ENCODE assay signal across 1 cellular context in genomic region chr10:11715815-11716494, GRCh38.
TF ChIP-seq lines count a peak whose summit lies in the region.

No MANE protein-coding gene starts in this region.

TF ChIP-seq in HepG2, 621 proteins besides CTCF, POLR2A, EP300 and RAD21 (continued from another document and continues in another):
- TF ChIP-seq ZNF142 (CRISPR knock-in tag; IDR thresholded peaks at IDR 0.05) (no peak), ZNF503 (CRISPR knock-in tag; IDR thresholded peaks at IDR 0.05) (peak; percentile 91), ZNF34 (CRISPR knock-in tag; IDR thresholded peaks at IDR 0.05; ENCODE audit: borderline replicate concordance) (no peak), BCLAF1 (IDR thresholded peaks at IDR 0.05) (no peak), MED13 (CRISPR knock-in tag; IDR thresholded peaks at IDR 0.05) (peak; percentile 94), MNT (IDR thresholded peaks at IDR 0.05) (no peak), KLF6 (CRISPR knock-in tag; IDR thresholded peaks at IDR 0.05) (no peak), CBX5 (CRISPR knock-in tag; IDR thresholded peaks at IDR 0.05; ENCODE audit: borderline replicate concordance) (peak; percentile 75; the same call in 1 of the 2 replicates), ZBTB26 (CRISPR knock-in tag; IDR thresholded peaks at IDR 0.05; ENCODE audit: borderline replicate concordance) (peak; percentile 66; the same call in 1 of the 2 replicates), ZNF605 (CRISPR knock-in tag; IDR thresholded peaks at IDR 0.05) (0 out of 2 replicates have a peak, but pooled peaks have one; percentile 46), GATAD2A (CRISPR knock-in tag; IDR thresholded peaks at IDR 0.05) (peak; percentile 93), ATF2 (CRISPR knock-in tag; IDR thresholded peaks at IDR 0.05) (peak; percentile 89), ZNF292 (CRISPR knock-in tag; IDR thresholded peaks at IDR 0.05; ENCODE audit: borderline replicate concordance, low read depth) (peak; percentile 99), ZNF260 (CRISPR knock-in tag; IDR thresholded peaks at IDR 0.05; ENCODE audit: borderline replicate concordance, low read depth) (no peak), ZNF558 (CRISPR knock-in tag; IDR thresholded peaks at IDR 0.05; ENCODE audit: borderline replicate concordance) (no peak), TIGD3 (CRISPR knock-in tag; IDR thresholded peaks at IDR 0.05; ENCODE audit: borderline replicate concordance) (0 out of 2 replicates have a peak, but pooled peaks have one; percentile 41), THAP11 (CRISPR knock-in tag; IDR thresholded peaks at IDR 0.05) (peak; percentile 60), ONECUT2 (CRISPR knock-in tag; IDR thresholded peaks at IDR 0.05) (no peak), ZNF777 (CRISPR knock-in tag; IDR thresholded peaks at IDR 0.05) (0 out of 2 replicates have a peak, but pooled peaks have one; percentile 28), HINFP (CRISPR knock-in tag; IDR thresholded peaks at IDR 0.05; ENCODE audit: low read depth) (0 out of 2 replicates have a peak, but pooled peaks have one; percentile 17), PHF20 (CRISPR knock-in tag; IDR thresholded peaks at IDR 0.05) (peak; percentile 23; the same call in 1 of the 2 replicates), MLLT10 (CRISPR knock-in tag; IDR thresholded peaks at IDR 0.05) (no peak), ZNF253 (CRISPR knock-in tag; IDR thresholded peaks at IDR 0.05; ENCODE audit: borderline replicate concordance) (no peak), ZSCAN12 (CRISPR knock-in tag; IDR thresholded peaks at IDR 0.05) (no peak), MXD4 (CRISPR knock-in tag; IDR thresholded peaks at IDR 0.05) (peak; percentile 57; the same call in 1 of the 2 replicates), ZC3H4 (CRISPR knock-in tag; IDR thresholded peaks at IDR 0.05; ENCODE audit: borderline replicate concordance) (no peak), REPIN1 (CRISPR knock-in tag; IDR thresholded peaks at IDR 0.05; ENCODE audit: borderline replicate concordance, low read depth) (peak; percentile 71; the same call in 1 of the 2 replicates), AHDC1 (CRISPR knock-in tag; IDR thresholded peaks at IDR 0.05; ENCODE audit: borderline replicate concordance) (peak; percentile 98), ZNF180 (CRISPR knock-in tag; IDR thresholded peaks at IDR 0.05; ENCODE audit: borderline replicate concordance, low read depth) (no peak), ZNF891 (CRISPR knock-in tag; IDR thresholded peaks at IDR 0.05) (no peak), ELF3 (CRISPR knock-in tag; IDR thresholded peaks at IDR 0.05) (peak; percentile 95)
